In genomic region chr11:132301900-132302299, GRCh38 we compare ENCODE assay signal across 4 cellular contexts.
A peak's percentile ranks its signal among the peaks of the same experiment; 100 is the strongest.
TF ChIP-seq lines count a peak whose summit lies in the region.

No MANE protein-coding gene starts in this region.

TF ChIP-seq in HepG2, 621 proteins besides CTCF, POLR2A, EP300 and RAD21:
- TF ChIP-seq MAFF (IDR thresholded peaks at IDR 0.05; ENCODE audit: low read depth, low read length) (peak; percentile 60), FOXP4 (CRISPR knock-in tag; IDR thresholded peaks at IDR 0.05) (no peak), MAFK (conservative IDR thresholded peaks at IDR 0.05 in 1 of 2, IDR thresholded peaks at IDR 0.05 in 1 of 2; ENCODE audit: low read length in 2 of 2) (peak; percentile 45 to 85; a peak in 3 of 4 replicates)

TF ChIP-seq in A549, 52 proteins besides CTCF, POLR2A, EP300 and RAD21:
- TF ChIP-seq FOSL2 (IDR thresholded peaks at IDR 0.05) (no peak), FOSL2 (CRISPR knock-in tag; IDR thresholded peaks at IDR 0.05) (no peak), MAFK (IDR thresholded peaks at IDR 0.05; ENCODE audit: partially characterized antibody) (peak; percentile 21), EHF (CRISPR knock-in tag; IDR thresholded peaks at IDR 0.05) (no peak)
TF ChIP-seq in A549: peak in this region for 1.

TF ChIP-seq in IMR-90, 13 proteins besides CTCF, POLR2A, EP300 and RAD21:
- TF ChIP-seq MAFK (IDR thresholded peaks at IDR 0.05; ENCODE audit: low read depth, low read length) (peak; percentile 80), CEBPB (IDR thresholded peaks at IDR 0.05; ENCODE audit: low read depth, low read length) (no peak), MXI1 (IDR thresholded peaks at IDR 0.05; ENCODE audit: borderline replicate concordance, low read depth, low read length) (no peak), ELK1 (IDR thresholded peaks at IDR 0.05; ENCODE audit: borderline replicate concordance, low read depth, low read length) (no peak), NFE2L2 (IDR thresholded peaks at IDR 0.05; ENCODE audit: low read depth, low read length) (no peak)
TF ChIP-seq in IMR-90: peak in this region for 1.

TF ChIP-seq in H1, 55 proteins besides CTCF, POLR2A, EP300 and RAD21:
- TF ChIP-seq MAFK (IDR thresholded peaks at IDR 0.05; ENCODE audit: low read depth, low read length) (peak; percentile 34), YY1 (IDR thresholded peaks at IDR 0.05; ENCODE audit: low read depth, low read length) (no peak), SP4 (IDR thresholded peaks at IDR 0.05; ENCODE audit: low read length) (no peak), BACH1 (IDR thresholded peaks at IDR 0.05; ENCODE audit: low read length) (no peak), HDAC2 (IDR thresholded peaks at IDR 0.05; ENCODE audit: borderline replicate concordance in 1 of 2, low read depth in 2 of 2, low read length in 2 of 2) (no peak), RFX5 (IDR thresholded peaks at IDR 0.05; ENCODE audit: borderline replicate concordance, low read depth, low read length) (no peak), TAF7 (optimal IDR thresholded peaks at IDR 0.05; ENCODE audit: borderline replicate concordance, low read depth, low read length) (no peak)
